Comparison of ENCODE assay signal across 8 cellular contexts in genomic region chr12:50074936-50075807, GRCh38.
DNase-seq lines count a peak whose midpoint lies in the region; ATAC-seq lines count a peak whose summit lies in the region.

No MANE protein-coding gene starts in this region.

- DNase-seq in AG20443 (ENCODE audit: low spot score) (peak; percentile 92), NCI-H748 treated with DMSO at 0.1 percent for 48 hours (lab: John Stamatoyannopoulos, UW) (peak; percentile 57), ecto neural progenitor cell (ENCODE audit: low spot score) (peak; percentile 95), memory B cell (ENCODE audit: low spot score in 2 of 2) (peak; percentile 81 to 87)
- peak; percentile 80 to 84 for DNase-seq in activated CD4-positive, alpha-beta T cell treated with anti-CD3 and anti-CD28 coated beads, Interleukin-2, amount 50 U/mL, for 4 hours
- peak; percentile 72 for DNase-seq in stimulated activated CD8-positive, alpha-beta memory T cell treated with anti-CD3 and anti-CD28 coated beads, Interleukin-15, amount 100 ng/mL, for 1 hour (ENCODE audit: low read depth)

- H3K36me3 Mint-ChIP-seq in memory B cell: no peaks in the 10 kb centered on the region

- ATAC-seq in GM18907 (IDR thresholded peaks at IDR 0.05; ENCODE audit: unreplicated experiment) (peak; percentile 80), HG03175 (IDR thresholded peaks at IDR 0.05; ENCODE audit: unreplicated experiment) (peak; percentile 71), memory B cell (ENCODE audit: low read depth) (peak; percentile 93)

- peaks cover 7% of the 10 kb centered on the region for H3K4me1 Mint-ChIP-seq in memory B cell

- H3K9me3 Mint-ChIP-seq in memory B cell: no peaks in the 10 kb centered on the region

- H3K4me3 Mint-ChIP-seq in memory B cell: no peak overlapping the region

- no peak overlapping the region for H3K27ac Mint-ChIP-seq in memory B cell

- peaks cover 7% of the 10 kb centered on the region for H3K27me3 Mint-ChIP-seq in memory B cell

Comparison
In these comparisons a context has a peak if more than half of its experiments do, and no peak if none do; other contexts are left out.
1. Peak in every context shown above with its lines: DNase-seq and ATAC-seq.